ENCODE assay signal across 17 cellular contexts in the genomic region with DNA sequence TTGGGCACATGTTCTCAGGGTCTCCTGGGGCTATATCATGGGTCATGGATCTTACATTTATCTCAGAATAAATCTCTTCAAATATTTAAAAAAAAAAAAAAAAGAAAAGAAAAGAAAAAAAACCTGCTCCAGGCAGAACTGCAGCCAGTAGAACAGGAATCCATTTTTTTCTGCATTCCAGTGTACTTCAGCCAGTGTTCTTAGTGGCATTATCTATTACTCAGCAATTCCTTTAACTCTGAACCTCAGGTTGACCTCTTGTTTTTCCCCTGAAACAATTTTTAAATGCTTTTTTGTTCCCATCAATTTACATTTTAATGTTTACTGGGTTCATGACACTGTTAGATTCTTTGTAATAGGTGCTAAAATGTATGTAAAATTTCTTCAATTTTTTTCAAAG.
"Had no signal": no experiment of that assay in that cellular context is flagged by ENCODE, and none has a peak within 500 bp of the region (broad histone marks: within the 10 kb centered on the region; RNA-seq: fewer than 3 reads in every experiment).

No MANE protein-coding gene starts in this region.

- H3K4me3 ChIP-seq: breast epithelium, dorsolateral prefrontal cortex, right atrium auricular region, suprapubic skin, upper lobe of right lung had no signal

- H3K9me3 ChIP-seq: breast epithelium, right atrium auricular region, suprapubic skin, upper lobe of right lung had no signal

- H3K36me3 ChIP-seq: breast epithelium, right atrium auricular region, suprapubic skin, upper lobe of right lung had no signal

- H3K27ac ChIP-seq: breast epithelium, dorsolateral prefrontal cortex, suprapubic skin, upper lobe of right lung had no signal

- H3K4me1 ChIP-seq: breast epithelium, upper lobe of right lung had no signal

- H3K27me3 ChIP-seq: breast epithelium, dorsolateral prefrontal cortex, right atrium auricular region, suprapubic skin, upper lobe of right lung had no signal

- DNase-seq: activated CD4-positive, alpha-beta T cell treated with anti-CD3 and anti-CD28 coated beads for 48 hours; activated CD8-positive, alpha-beta T cell treated with anti-CD3 and anti-CD28 coated beads for 36 hours; activated effector memory CD4-positive, alpha-beta T cell treated with Interleukin-2 at 50 U/mL for 16 hours; activated T-cell treated with anti-CD3 and anti-CD28 coated beads, Interleukin-2, amount 50 U/mL, for 4 hours; amygdala; dorsolateral prefrontal cortex; endodermal cell; erythroblast; hypothalamus; kidney glomerular epithelial cell; nephron progenitor cell; occipital lobe; T-cell; upper lobe of right lung had no signal
